Comparison of ENCODE assay signal across 23 cellular contexts in genomic region chr16:57958544-57958943, GRCh38. TPM values are rescaled to one million over a fixed set of nuclear protein-coding genes. Genes with fewer than 3 reads are reported as not detected.
DNase-seq lines count a peak whose midpoint lies in the region; FAIRE-seq and TF ChIP-seq lines count a peak whose summit lies in the region.
"Had no signal": no experiment of that assay in that cellular context is flagged by ENCODE, and none has a peak within 500 bp of the region (broad histone marks: within the 10 kb centered on the region; RNA-seq: fewer than 3 reads in every experiment).

No MANE protein-coding gene starts in this region.

- peak overlapping the region; percentile 38 for H3K4ac ChIP-seq in trophoblast cell (ENCODE audit: low read depth, low read length)

- peak overlapping the region; percentile 38 for H3K14ac ChIP-seq in trophoblast cell (ENCODE audit: low read length)

- WGBS in endodermal cell (ENCODE audit: insufficient coverage in 1 of 2, insufficient read length in 1 of 2), 2 experiments, result 79 to 86% methylated on average over 1 to 5 of the region's 6 CpGs
- no CpG with 5 or more reads among the region's 6 CpGs for WGBS in trophoblast cell (ENCODE audit: extremely low coverage, insufficient coverage, insufficient read length)

- H3K27ac ChIP-seq in endodermal cell (ENCODE audit: low read depth, low read length) (no peak overlapping the region), trophoblast cell (ENCODE audit: low read depth, low read length) (no peak overlapping the region)

- no peaks in the 10 kb centered on the region for H3K36me3 Mint-ChIP-seq in endodermal cell (ENCODE audit: low read depth)
- H3K36me3 Mint-ChIP-seq: CD4-positive, CD25-positive, alpha-beta regulatory T cell; CD8-positive, alpha-beta memory T cell; IgD-negative memory B cell had no signal

- no peaks in the 10 kb centered on the region for H3K36me3 ChIP-seq in endodermal cell (ENCODE audit: control insufficient read depth, insufficient read depth, low read length)
- H3K36me3 ChIP-seq in trophoblast cell (ENCODE audit: control insufficient read depth in 1 of 2, insufficient read depth in 2 of 2, low read length in 2 of 2), result no peaks in the 10 kb centered on the region
- H3K36me3 ChIP-seq: BE2C had no signal

- peak overlapping the region; percentile 61 for H2AK5ac ChIP-seq in trophoblast cell (ENCODE audit: low read length)

- H3K4me1 Mint-ChIP-seq in endodermal cell, result peaks cover 30% of the 10 kb centered on the region
- H3K4me1 Mint-ChIP-seq: CD8-positive, alpha-beta memory T cell; IgD-negative memory B cell had no signal

- no peak overlapping the region for H3K4me3 ChIP-seq in endodermal cell (ENCODE audit: low read length)
- no peak overlapping the region for H3K4me3 ChIP-seq in trophoblast cell (ENCODE audit: low read depth, low read length)
- H3K4me3 ChIP-seq: GM23338 had no signal

- H3K23ac ChIP-seq in trophoblast cell (ENCODE audit: low read length), result no peak overlapping the region

- peaks cover 2% of the 10 kb centered on the region for H3K79me2 ChIP-seq in trophoblast cell (ENCODE audit: control insufficient read depth, insufficient read depth, low read length, poor library complexity)

- H2BK120ac ChIP-seq in trophoblast cell (ENCODE audit: insufficient read depth, low read length, poor library complexity), result peak overlapping the region; percentile 55

- no peaks in the 10 kb centered on the region for H3K27me3 Mint-ChIP-seq in endodermal cell (ENCODE audit: insufficient read depth)

- FAIRE-seq in GM12891 (lab: Jason Lieb, UNC), result no peak
- FAIRE-seq: A204.1, G401.6, GM12892, HepG2 had no signal

- peak overlapping the region; percentile 89 for H3K27ac Mint-ChIP-seq in endodermal cell
- H3K27ac Mint-ChIP-seq: GM23338, IgD-negative memory B cell had no signal

- peak overlapping the region; percentile 23 for H4K12ac ChIP-seq in trophoblast cell (ENCODE audit: low read depth, low read length)

- peak overlapping the region; percentile 59 for H2BK12ac ChIP-seq in trophoblast cell (ENCODE audit: low read length)

- no peak for TF ChIP-seq CTCF in endodermal cell (conservative IDR thresholded peaks at IDR 0.05)

- peak overlapping the region; percentile 51 for H3K18ac ChIP-seq in trophoblast cell (ENCODE audit: low read length)

- peak overlapping the region; percentile 18 for H2BK5ac ChIP-seq in trophoblast cell (ENCODE audit: low read depth, low read length, poor library complexity)

- H3K27me3 ChIP-seq in endodermal cell (ENCODE audit: control insufficient read depth, insufficient read depth, low read length, poor library complexity, severe bottlenecking), result no peaks in the 10 kb centered on the region
- H3K27me3 ChIP-seq in trophoblast cell (ENCODE audit: insufficient read depth, low read length), result no peaks in the 10 kb centered on the region
- H3K27me3 ChIP-seq: BE2C had no signal

- no peak for TF ChIP-seq POLR2A in GM12891 (IDR thresholded peaks at IDR 0.05; ENCODE audit: low read depth, low read length)

- peaks cover 12% of the 10 kb centered on the region for H3K4me1 ChIP-seq in endodermal cell (ENCODE audit: control insufficient read depth, insufficient read depth, low read length)
- H3K4me1 ChIP-seq in trophoblast cell (ENCODE audit: control insufficient read depth in 1 of 2, insufficient read depth in 2 of 2, low read length in 2 of 2), result peaks cover 26 to 27% of the 10 kb centered on the region in 2 experiments
- H3K4me1 ChIP-seq: BE2C had no signal

- peaks cover 12% of the 10 kb centered on the region for H3K79me1 ChIP-seq in trophoblast cell (ENCODE audit: low read length)

- no peak for TF ChIP-seq RAD21 in Ishikawa (IDR thresholded peaks at IDR 0.05; ENCODE audit: low read depth)

- no peak overlapping the region for H3K4me3 Mint-ChIP-seq in endodermal cell
- H3K4me3 Mint-ChIP-seq: CD4-positive, CD25-positive, alpha-beta regulatory T cell; CD8-positive, alpha-beta memory T cell; GM23338; H9; IgD-negative memory B cell had no signal

- H3K9me3 Mint-ChIP-seq in endodermal cell, result no peaks in the 10 kb centered on the region
- H3K9me3 Mint-ChIP-seq: CD4-positive, CD25-positive, alpha-beta regulatory T cell; CD8-positive, alpha-beta memory T cell; GM23338; H9; IgD-negative memory B cell had no signal

- DNase-seq in endodermal cell (no peak), trophoblast cell (no peak), HUDEP-2 (lab: John Stamatoyannopoulos, UW; ENCODE audit: unreplicated experiment in 76 of 76) (no peak), GM12891 (ENCODE audit: insufficient read length, low spot score) (no peak)
- DNase-seq in stimulated activated CD4-positive, alpha-beta T cell treated with anti-CD3 and anti-CD28 coated beads, Interleukin-12 subunit alpha, Interleukin-12 subunit beta, amount 100 ng/mL, for 4 hours, result no peak
- DNase-seq: ACHN; BE2C; C1 segment of cervical spinal cord; CD4-positive, CD25-positive, alpha-beta regulatory T cell; COR-L47; DMS 273 treated with DMSO at 0.1 percent for 48 hours; DMS53; DND-41; EL; H9 had no signal

- H4K91ac ChIP-seq in trophoblast cell (ENCODE audit: low read depth, low read length), result peak overlapping the region; percentile 64

- no peak for TF ChIP-seq EP300 in Ishikawa (IDR thresholded peaks at IDR 0.05; ENCODE audit: borderline replicate concordance)

- H4K8ac ChIP-seq in trophoblast cell (ENCODE audit: low read depth, low read length), result peak overlapping the region; percentile 77

- H3K9ac ChIP-seq in endodermal cell (ENCODE audit: extremely low read depth, low read length, poor library complexity, severe bottlenecking) (no peak overlapping the region), trophoblast cell (ENCODE audit: low read length) (no peak overlapping the region)

- no peak overlapping the region for H2AFZ ChIP-seq in trophoblast cell (ENCODE audit: insufficient read depth, low read length, poor library complexity)

- H3K9me3 ChIP-seq in endodermal cell (ENCODE audit: control insufficient read depth, low read length) (no peaks in the 10 kb centered on the region), trophoblast cell (ENCODE audit: insufficient read depth, low read depth, low read length) (no peaks in the 10 kb centered on the region)
- H3K9me3 ChIP-seq: BE2C had no signal

- H3K4me2 ChIP-seq in trophoblast cell (ENCODE audit: low read length), result no peak overlapping the region
- H3K4me2 ChIP-seq: GM23338 had no signal

TF ChIP-seq in Ishikawa, 13 proteins besides CTCF, POLR2A, EP300 and RAD21:
- peak; percentile 65 for TF ChIP-seq TEAD4 (IDR thresholded peaks at IDR 0.05)
- no peak for TF ChIP-seq MAX (IDR thresholded peaks at IDR 0.05)

TF ChIP-seq in GM12891, 5 proteins besides CTCF, POLR2A, EP300 and RAD21:
- TF ChIP-seq SPI1 (IDR thresholded peaks at IDR 0.05; ENCODE audit: low read depth, low read length) (no peak), PAX5 (IDR thresholded peaks at IDR 0.05; ENCODE audit: insufficient read depth, low read length, severe bottlenecking) (no peak), TAF1 (IDR thresholded peaks at IDR 0.05; ENCODE audit: low read depth, low read length) (no peak), POLR2AphosphoS5 (IDR thresholded peaks at IDR 0.05; ENCODE audit: low read depth, low read length) (no peak), POU2F2 (IDR thresholded peaks at IDR 0.05; ENCODE audit: low read depth, low read length) (no peak)

RNA-seq across cellular contexts. Expression of gene CNGB1, which starts 12.4 kb away (rescaled TPM):
- under 1 TPM; 0.29 to 0.60 TPM for total RNA-seq in endodermal cell
- polyA plus RNA-seq in endodermal cell (2013, experiment 1 of 2), result 1.1 TPM
- polyA plus RNA-seq in endodermal cell (2013, experiment 2 of 2), result 0.50 TPM
- 0.11 and 0.12 TPM in 2 replicates for polyA plus RNA-seq in trophoblast cell (2013)
- polyA plus RNA-seq in GM12891 (2012; ENCODE audit: low read depth, missing spikeins), result not detected
- total RNA-seq: CD4-positive, CD25-positive, alpha-beta regulatory T cell; CD8-positive, alpha-beta memory T cell; GM23338; H9 had no signal
- polyA plus RNA-seq: CD4-positive, CD25-positive, alpha-beta regulatory T cell; CD8-positive, alpha-beta memory T cell; GM23338; IgD-negative memory B cell had no signal

RNA-seq across cellular contexts. Expression of gene ZNF319, which starts 41.9 kb away (rescaled TPM):
- total RNA-seq in endodermal cell, result 10 to 100 TPM in 1 of 2 donors, 1 to 10 TPM in 1; 9.8 to 10.8 TPM
- polyA plus RNA-seq in endodermal cell (2013, experiment 1 of 2), result 11.5 TPM
- polyA plus RNA-seq in endodermal cell (2013, experiment 2 of 2), result 8.2 TPM
- polyA plus RNA-seq in trophoblast cell (2013), result 5.7 and 6.8 TPM in 2 replicates
- 3.1 TPM for polyA plus RNA-seq in GM12891 (2012; ENCODE audit: low read depth, missing spikeins)

RNA-seq across cellular contexts. Expression of gene USB1, which starts 42.7 kb away (rescaled TPM):
- 100 to 1,000 TPM; 139 to 163 TPM for total RNA-seq in endodermal cell
- polyA plus RNA-seq in endodermal cell (2013, experiment 1 of 2), result 62.2 TPM
- 62.7 TPM for polyA plus RNA-seq in endodermal cell (2013, experiment 2 of 2)
- 36.6 and 37.1 TPM in 2 replicates for polyA plus RNA-seq in trophoblast cell (2013)
- polyA plus RNA-seq in GM12891 (2012; ENCODE audit: low read depth, missing spikeins), result 23.0 TPM
